8 cellular contexts compared by ENCODE assay signal in genomic region chr2:203583696-203584095, GRCh38. TPM values are rescaled to one million over a fixed set of nuclear protein-coding genes. Genes with fewer than 3 reads are reported as not detected.
DNase-seq lines count a peak whose midpoint lies in the region; ATAC-seq and TF ChIP-seq lines count a peak whose summit lies in the region.

No MANE protein-coding gene starts in this region.

- H3K9me2 ChIP-seq in PC-9 (ENCODE audit: insufficient read depth): 0 out of 2 replicates have a peak, but pooled peaks cover 5% of the 10 kb centered on the region

- ATAC-seq in GM18511 (IDR thresholded peaks at IDR 0.05; ENCODE audit: unreplicated experiment) (peak; percentile 74), left cardiac atrium (peak; percentile 38 to 65), GM18519 (IDR thresholded peaks at IDR 0.05; ENCODE audit: low FRiP score, unreplicated experiment) (no peak)

- H2AFZ ChIP-seq in PC-9: no peak overlapping the region

- no peaks in the 10 kb centered on the region for H4K20me1 ChIP-seq in PC-9 (ENCODE audit: insufficient read depth)

- intact Hi-C loops in PC-9 (cut with micrococcal nuclease; ENCODE audit: unreplicated experiment) (no loop called here), left cardiac atrium (cut with DNase I) (no loop called here)

- peak overlapping the region; percentile 55 for H3K4me2 ChIP-seq in PC-9

- BruUV-seq in PC-9 (replicated peaks; lab: Mats Ljungman, UMichigan): no TSS peak

- no peaks in the 10 kb centered on the region for H3K27me3 ChIP-seq in PC-9 (ENCODE audit: insufficient read depth, low read depth)

- no peaks in the 10 kb centered on the region for H3K9me3 ChIP-seq in PC-9 (ENCODE audit: insufficient read depth, low read depth)

- H3K9me3 Mint-ChIP-seq in HFFc6: no peaks in the 10 kb centered on the region

- H3K27ac Mint-ChIP-seq in HFFc6: peak overlapping the region; percentile 55

- peaks cover 87% of the 10 kb centered on the region for H3K4me1 ChIP-seq in PC-9 (replicated peaks; ENCODE audit: insufficient read depth)

- no peaks in the 10 kb centered on the region for H3K79me2 ChIP-seq in PC-9 (ENCODE audit: low read depth)

- CTCF ChIA-PET in PC-9 (lab: Charles Lee): no interaction called here

- peaks cover 1% of the 10 kb centered on the region for H3K27me3 Mint-ChIP-seq in HFFc6 (ENCODE audit: insufficient read depth)

- H3K4me1 Mint-ChIP-seq in HFFc6 (ENCODE audit: low read depth): peaks cover 65% of the 10 kb centered on the region

- H3K36me3 Mint-ChIP-seq in HFFc6 (ENCODE audit: low read depth): no peaks in the 10 kb centered on the region

- peak overlapping the region; percentile 40 for H3K4me3 Mint-ChIP-seq in HFFc6

- H3K36me3 ChIP-seq in PC-9 (ENCODE audit: low read depth): no peaks in the 10 kb centered on the region

- H3K27ac ChIP-seq in PC-9: peak overlapping the region; percentile 39

- DNase-seq in HFFc6: peak; percentile 76
- DNase-seq in PC-9: peak in 1 of 2 experiments; percentile 51
- DNase-seq in left cardiac atrium: no peak
- DNase-seq in NCI-H1105 (lab: John Stamatoyannopoulos, UW): no peak
- no peak for DNase-seq in NCI-H345 treated with DMSO at 0.1 percent for 48 hours (lab: John Stamatoyannopoulos, UW; ENCODE audit: unreplicated experiment)
- no peak for DNase-seq in NCI-H128 (lab: John Stamatoyannopoulos, UW; ENCODE audit: unreplicated experiment)

- no peak for TF ChIP-seq CTCF in HFFc6 (IDR thresholded peaks at IDR 0.05)
- TF ChIP-seq CTCF in PC-9 (conservative IDR thresholded peaks at IDR 0.05): no peak

- H3K4me3 ChIP-seq in PC-9: no peak overlapping the region

- POLR2A ChIA-PET in PC-9 (lab: Charles Lee; ENCODE audit: unreplicated experiment): interaction anchor here (0.5 kb wide), 1 partner anchor 62 kb away, joined by 3 read pairs; no protein-coding TSS in a partner anchor

- peaks cover 35% of the 10 kb centered on the region for H3F3A ChIP-seq in PC-9 (ENCODE audit: insufficient read depth, low read depth)

RNA-seq across cellular contexts. Expression of gene RAPH1, which starts 48.6 kb away (rescaled TPM):
- total RNA-seq in HFFc6 (2021; fragmentation: NEBNext Ultra II Directional; extraction: Animal tissue kit (Norgen Biotek cat#: 25700)): 10 to 100 TPM; 40.9 to 49.5 (median 46.9) TPM
- total RNA-seq in PC-9 (2021) (16.5 and 16.8 TPM in 2 replicates), left cardiac atrium (10 to 100 TPM; 17.8 to 39.3 TPM)
